9 cellular contexts compared by ENCODE assay signal in the genomic region with DNA sequence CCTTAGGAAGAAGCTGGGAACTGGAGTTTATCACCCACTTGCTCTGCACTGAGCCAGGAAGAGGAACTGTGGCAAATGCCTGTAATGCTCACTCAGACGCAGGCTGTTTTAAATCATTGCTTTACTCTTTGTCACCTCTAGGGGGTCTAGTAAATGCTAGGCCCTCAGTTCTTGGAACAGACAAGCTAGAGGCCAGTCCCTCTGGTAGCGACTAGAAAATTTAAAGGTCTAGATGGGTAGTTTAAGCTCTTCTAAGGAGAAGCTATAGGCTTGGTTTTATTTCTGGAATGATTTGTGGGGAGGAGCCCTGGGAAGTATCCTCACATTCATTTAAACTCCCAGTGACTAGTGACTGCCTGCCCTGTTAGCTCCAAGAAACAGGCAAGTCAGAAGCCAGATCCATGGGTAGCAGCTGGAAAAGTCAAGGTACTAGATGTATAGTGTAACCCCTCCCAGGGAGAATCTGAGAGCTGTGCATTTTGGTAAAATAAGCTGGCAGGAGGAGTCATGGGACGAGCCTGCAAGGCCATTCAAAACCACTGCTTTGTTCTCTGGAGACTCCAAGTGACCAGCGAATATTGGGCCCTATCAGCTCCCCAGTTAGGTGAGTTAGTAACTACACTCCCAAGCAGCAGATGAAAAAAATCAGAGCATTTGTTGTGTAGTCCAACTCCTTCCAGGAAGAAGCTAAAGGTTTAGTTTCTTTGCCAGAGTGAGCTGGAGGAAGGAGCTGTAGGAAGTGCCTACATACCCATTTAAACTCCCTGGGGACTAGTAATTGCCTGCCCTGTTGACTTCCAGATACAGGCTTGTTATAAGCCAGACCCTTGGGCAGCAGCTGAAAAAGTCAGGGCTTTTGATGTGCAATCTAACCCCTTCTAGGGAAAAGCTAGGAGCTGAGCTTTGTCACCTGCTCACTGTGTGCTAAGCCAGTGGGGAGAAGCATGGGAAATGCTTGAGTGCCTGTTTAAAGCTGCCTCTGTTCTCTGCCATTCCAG.
A peak's percentile ranks its signal among the peaks of the same experiment; 100 is the strongest.
DNase-seq lines count a peak whose midpoint lies in the region; ATAC-seq and TF ChIP-seq lines count a peak whose summit lies in the region.
"Had no signal": no experiment of that assay in that cellular context is flagged by ENCODE, and none has a peak within 500 bp of the region (broad histone marks: within the 10 kb centered on the region; RNA-seq: fewer than 3 reads in every experiment).

No MANE protein-coding gene starts in this region.

- TF ChIP-seq EP300 in suprapubic skin (IDR thresholded peaks at IDR 0.05) = no peak

- H3K4me3 ChIP-seq in GM23248 = no peak overlapping the region
- H3K4me3 ChIP-seq in epithelial cell of esophagus (ENCODE audit: low read length) = no peak overlapping the region
- H3K4me3 ChIP-seq in spleen = no peak overlapping the region
- no peak overlapping the region for H3K4me3 ChIP-seq in esophagus squamous epithelium
- H3K4me3 ChIP-seq in suprapubic skin = no peak overlapping the region

- H3K27ac ChIP-seq in GM23248 = no peak overlapping the region
- no peak overlapping the region for H3K27ac ChIP-seq in spleen
- no peak overlapping the region for H3K27ac ChIP-seq in esophagus squamous epithelium
- no peak overlapping the region for H3K27ac ChIP-seq in suprapubic skin

- DNase-seq in GM23248 = peak; percentile 10
- DNase-seq in epithelial cell of esophagus (ENCODE audit: low read depth) = peak; percentile 8
- DNase-seq in spleen = no peak
- DNase-seq in esophagus squamous epithelium (lab: John Stamatoyannopoulos, UW) = no peak
- no peak for DNase-seq in suprapubic skin (ENCODE audit: low spot score in 2 of 2)
- DNase-seq: naive B cell had no signal

- H3K9me3 ChIP-seq in GM23248 (ENCODE audit: low read depth) (no peaks in the 10 kb centered on the region), spleen (peaks cover 0 to 34% (median 17%) of the 10 kb centered on the region in 8 donors), esophagus squamous epithelium (no peaks in the 10 kb centered on the region), suprapubic skin (peaks cover 4% of the 10 kb centered on the region)

- TF ChIP-seq CTCF in LNCAP (IDR thresholded peaks at IDR 0.05) (peak; percentile 47), epithelial cell of esophagus (IDR thresholded peaks at IDR 0.05; ENCODE audit: insufficient read depth, low read depth, low read length, missing control alignments) (peak; percentile 19), spleen (IDR thresholded peaks at IDR 0.05 in 8 of 11, conservative IDR thresholded peaks at IDR 0.05 in 3 of 11) (no peak), esophagus squamous epithelium (IDR thresholded peaks at IDR 0.05) (no peak), suprapubic skin (IDR thresholded peaks at IDR 0.05) (no peak)

- no peak overlapping the region for H3K9ac ChIP-seq in GM23248

- H3F3A ChIP-seq in GM23248 (ENCODE audit: insufficient read depth) = no peaks in the 10 kb centered on the region

- peak; percentile 92 for ATAC-seq in GM18498 (IDR thresholded peaks at IDR 0.05; ENCODE audit: unreplicated experiment)
- no peak for ATAC-seq in activated CD4-positive, CD25-positive, alpha-beta regulatory T cell treated with anti-CD3 and anti-CD28 coated beads, Interleukin-2, amount 50 U/mL, for 24 hours

- no peak overlapping the region for H2AFZ ChIP-seq in GM23248

- WGBS in GM23248 (ENCODE audit: low coverage in 1 of 2, low lambda C conversion rate in 2 of 2, missing lambda C conversion rate in 2 of 2), 2 experiments = 45 to 65% methylated on average over 4 of the region's 4 CpGs
- 67 to 76% (median 70%) methylated on average over 4 of the region's 4 CpGs for WGBS in spleen, 5 donors
- 71 to 77% methylated on average over 4 of the region's 4 CpGs for WGBS in esophagus squamous epithelium, 2 donors
- WGBS in suprapubic skin = 72% methylated on average over 4 of the region's 4 CpGs

- in situ Hi-C loops in GM23248 (cut with MboI) = no loop called here

- 0 out of 2 replicates have a peak, but pooled peaks cover 3% of the 10 kb centered on the region for H3K27me3 ChIP-seq in GM23248 (replicated peaks; ENCODE audit: insufficient read depth)
- no peaks in the 10 kb centered on the region for H3K27me3 ChIP-seq in spleen (replicated peaks in 1 of 7)
- no peaks in the 10 kb centered on the region for H3K27me3 ChIP-seq in esophagus squamous epithelium
- H3K27me3 ChIP-seq in suprapubic skin = no peaks in the 10 kb centered on the region

- H3K4me1 ChIP-seq in GM23248 (ENCODE audit: insufficient read depth) = 0 out of 2 replicates have a peak, but pooled peaks cover 3% of the 10 kb centered on the region
- no peaks in the 10 kb centered on the region for H3K4me1 ChIP-seq in spleen
- H3K4me1 ChIP-seq in esophagus squamous epithelium = no peaks in the 10 kb centered on the region
- H3K4me1 ChIP-seq in suprapubic skin = no peaks in the 10 kb centered on the region

- no peaks in the 10 kb centered on the region for H4K20me1 ChIP-seq in GM23248 (ENCODE audit: insufficient read depth)

- H3K79me2 ChIP-seq in GM23248 (ENCODE audit: insufficient read depth) = no peaks in the 10 kb centered on the region

- H3K4me2 ChIP-seq in GM23248 (ENCODE audit: unreplicated experiment) = no peak overlapping the region

- H3K36me3 ChIP-seq in GM23248 (ENCODE audit: low read depth) = no peaks in the 10 kb centered on the region
- no peaks in the 10 kb centered on the region for H3K36me3 ChIP-seq in spleen
- no peaks in the 10 kb centered on the region for H3K36me3 ChIP-seq in esophagus squamous epithelium
- no peaks in the 10 kb centered on the region for H3K36me3 ChIP-seq in suprapubic skin

- no peak for TF ChIP-seq POLR2A in spleen (IDR thresholded peaks at IDR 0.05)
- TF ChIP-seq POLR2A in esophagus squamous epithelium (IDR thresholded peaks at IDR 0.05) = no peak
- TF ChIP-seq POLR2A in suprapubic skin (IDR thresholded peaks at IDR 0.05) = no peak

- no peaks in the 10 kb centered on the region for H3K9me2 ChIP-seq in GM23248 (ENCODE audit: insufficient read depth)

- intact Hi-C loops in spleen (cut with DNase I; ENCODE audit: low total_unique reads) = no loop called here
- intact Hi-C loops in esophagus squamous epithelium (cut with DNase I) = no loop called here

Comparison
In these comparisons a context has a peak if more than half of its experiments do, and no peak if none do; other contexts are left out.
1. DNase-seq: peak in GM23248 (single experiment) and epithelial cell of esophagus (single experiment); none in spleen (single experiment), esophagus squamous epithelium (single experiment) and suprapubic skin (0 of 2).
2. CTCF ChIP-seq: peak in LNCAP (single experiment) and epithelial cell of esophagus (single experiment); none in spleen (0 of 11), esophagus squamous epithelium (0 of 6) and suprapubic skin (0 of 2).